ENCODE assay signal across 17 cellular contexts in genomic region chr4:86306816-86307215, GRCh38. TPM values are rescaled to one million over a fixed set of nuclear protein-coding genes. Genes with fewer than 3 reads are reported as not detected.
DNase-seq lines count a peak whose midpoint lies in the region; ATAC-seq and TF ChIP-seq lines count a peak whose summit lies in the region.
"Had no signal": no experiment of that assay in that cellular context is flagged by ENCODE, and none has a peak within 500 bp of the region (broad histone marks: within the 10 kb centered on the region; RNA-seq: fewer than 3 reads in every experiment).

No MANE protein-coding gene starts in this region.

- peak overlapping the region in 9 of 11 experiments; percentile 23 to 64 (median 48); a peak in 14 of 22 replicates for H3K4me2 ChIP-seq in BLaER1 treated with 17β-estradiol and CSF1 and Interleukin-3, amounts not matched to agents 10 nM and 100 nM
- H3K4me2 ChIP-seq in osteoblast (ENCODE audit: insufficient read depth, low read length) (peak overlapping the region; percentile 29), neural progenitor cell (no peak overlapping the region)

- H3K36me3 ChIP-seq in BLaER1 treated with 17β-estradiol and CSF1 and Interleukin-3, amounts not matched to agents 10 nM and 100 nM, result no peaks in the 10 kb centered on the region
- H3K36me3 ChIP-seq in osteoblast (ENCODE audit: insufficient read depth, low read length) (no peaks in the 10 kb centered on the region), neural progenitor cell (peaks cover 15% of the 10 kb centered on the region)
- H3K36me3 ChIP-seq: stomach had no signal

- H3K4me1 Mint-ChIP-seq in chondrocyte (ENCODE audit: low read depth) (peaks cover 33% of the 10 kb centered on the region), neural progenitor cell (peaks cover 20% of the 10 kb centered on the region)
- H3K4me1 Mint-ChIP-seq in activated T-cell treated with anti-CD3 and anti-CD28 coated beads, Interleukin-2, amount 50 U/mL, for 24 hours (ENCODE audit: low read depth), result no peaks in the 10 kb centered on the region
- H3K4me1 Mint-ChIP-seq: activated CD4-positive, alpha-beta T cell treated with anti-CD3 and anti-CD28 coated beads for 36 hours had no signal

- TF ChIP-seq CTCF in chondrocyte (IDR thresholded peaks at IDR 0.05) (no peak), osteoblast (IDR thresholded peaks at IDR 0.05; ENCODE audit: extremely low read depth, low read depth, low read length) (no peak), neural progenitor cell (IDR thresholded peaks at IDR 0.05) (no peak)

- H3K4me3 Mint-ChIP-seq in chondrocyte (ENCODE audit: unreplicated experiment) (no peak overlapping the region), neural progenitor cell (no peak overlapping the region)
- no peak overlapping the region for H3K4me3 Mint-ChIP-seq in activated T-cell treated with anti-CD3 and anti-CD28 coated beads, Interleukin-2, amount 50 U/mL, for 24 hours
- H3K4me3 Mint-ChIP-seq: activated CD4-positive, alpha-beta T cell treated with anti-CD3 and anti-CD28 coated beads for 36 hours; CD4-positive, alpha-beta T cell had no signal

- H3K27ac ChIP-seq in BLaER1 treated with 17β-estradiol and CSF1 and Interleukin-3, amounts not matched to agents 10 nM and 100 nM, result no peak overlapping the region
- H3K27ac ChIP-seq in osteoblast (ENCODE audit: low read depth, low read length) (peak overlapping the region; percentile 60), neural progenitor cell (no peak overlapping the region)
- H3K27ac ChIP-seq: epithelial cell of prostate, parathyroid adenoma had no signal

- no peaks in the 10 kb centered on the region for H4K20me1 ChIP-seq in BLaER1 treated with 17β-estradiol and CSF1 and Interleukin-3, amounts not matched to agents 10 nM and 100 nM
- H4K20me1 ChIP-seq in osteoblast (ENCODE audit: insufficient read depth, low read length) (no peaks in the 10 kb centered on the region), neural progenitor cell (ENCODE audit: low read depth) (peaks cover 52% of the 10 kb centered on the region)

- DNase-seq in M059J (ENCODE audit: low read depth), result peak; percentile 76
- DNase-seq in chondrocyte (ENCODE audit: low spot score), result no peak
- DNase-seq in osteoblast (ENCODE audit: insufficient read length, low spot score, missing footprints), result peak; percentile 63
- DNase-seq in neural progenitor cell (ENCODE audit: low spot score), result no peak
- no peak for DNase-seq in activated T-cell treated with anti-CD3 and anti-CD28 coated beads, Interleukin-2, amount 50 U/mL, for 24 hours
- no peak for DNase-seq in activated T-cell treated with anti-CD3 and anti-CD28 coated beads, Interleukin-2, amount 50 U/mL, for 48 hours
- DNase-seq: activated CD4-positive, alpha-beta T cell treated with anti-CD3 and anti-CD28 coated beads for 36 hours; activated naive CD4-positive, alpha-beta T cell treated with anti-CD3 and anti-CD28 coated beads, Interleukin-2, amount 50 U/mL, for 16 hours; CD4-positive, alpha-beta T cell; NCI-H1930; NCI-H748 treated with DMSO at 0.1 percent for 48 hours; stomach; T-helper 2 cell had no signal

- H3K27ac Mint-ChIP-seq in chondrocyte (ENCODE audit: unreplicated experiment), result peak overlapping the region; percentile 69
- no peak overlapping the region for H3K27ac Mint-ChIP-seq in neural progenitor cell
- H3K27ac Mint-ChIP-seq in activated T-cell treated with anti-CD3 and anti-CD28 coated beads, Interleukin-2, amount 50 U/mL, for 24 hours, result no peak overlapping the region
- H3K27ac Mint-ChIP-seq: activated CD4-positive, alpha-beta T cell treated with anti-CD3 and anti-CD28 coated beads for 36 hours; CD4-positive, alpha-beta T cell had no signal

- H3K9ac ChIP-seq in BLaER1 treated with 17β-estradiol and CSF1 and Interleukin-3, amounts not matched to agents 10 nM and 100 nM, result no peak overlapping the region
- no peak overlapping the region for H3K9ac ChIP-seq in neural progenitor cell
- H3K9ac ChIP-seq: parathyroid adenoma had no signal

- peaks cover 0 to 28% (median 13%) of the 10 kb centered on the region in 11 experiments; a peak in 15 of 22 replicates for H3K9me3 ChIP-seq in BLaER1 treated with 17β-estradiol and CSF1 and Interleukin-3, amounts not matched to agents 10 nM and 100 nM (replicated peaks in 1 of 11)
- H3K9me3 ChIP-seq in osteoblast (ENCODE audit: low read depth, low read length) (no peaks in the 10 kb centered on the region), neural progenitor cell (ENCODE audit: low read depth) (no peaks in the 10 kb centered on the region)
- H3K9me3 ChIP-seq: stomach had no signal

- H3K27me3 ChIP-seq in BLaER1 treated with 17β-estradiol and CSF1 and Interleukin-3, amounts not matched to agents 10 nM and 100 nM, result no peaks in the 10 kb centered on the region
- H3K27me3 ChIP-seq in osteoblast (ENCODE audit: insufficient read depth, low read length) (no peaks in the 10 kb centered on the region), neural progenitor cell (no peaks in the 10 kb centered on the region)
- H3K27me3 ChIP-seq: stomach had no signal

- peaks cover 16 to 32% (median 21%) of the 10 kb centered on the region in 10 experiments for H3K4me1 ChIP-seq in BLaER1 treated with 17β-estradiol and CSF1 and Interleukin-3, amounts not matched to agents 10 nM and 100 nM
- peaks cover 17% of the 10 kb centered on the region for H3K4me1 ChIP-seq in osteoblast (ENCODE audit: insufficient read depth, low read length)
- peaks cover 34% of the 10 kb centered on the region for H3K4me1 ChIP-seq in neural progenitor cell
- H3K4me1 ChIP-seq: parathyroid adenoma had no signal

- no peaks in the 10 kb centered on the region for H3K79me2 ChIP-seq in osteoblast (ENCODE audit: insufficient read depth, low read length)
- H3K79me2 ChIP-seq in neural progenitor cell (ENCODE audit: low read depth), result peaks cover 97% of the 10 kb centered on the region
- H3K79me2 ChIP-seq: parathyroid adenoma had no signal

- ATAC-seq in GM19397 (IDR thresholded peaks at IDR 0.05; ENCODE audit: unreplicated experiment), result no peak
- ATAC-seq: activated CD4-positive, alpha-beta T cell treated with anti-CD3 and anti-CD28 coated beads for 36 hours had no signal

- H3K9me3 Mint-ChIP-seq in chondrocyte (ENCODE audit: low read depth) (peaks cover 16% of the 10 kb centered on the region), neural progenitor cell (peaks cover 26% of the 10 kb centered on the region)
- H3K9me3 Mint-ChIP-seq in activated T-cell treated with anti-CD3 and anti-CD28 coated beads, Interleukin-2, amount 50 U/mL, for 24 hours, result no peaks in the 10 kb centered on the region
- H3K9me3 Mint-ChIP-seq: CD4-positive, alpha-beta T cell had no signal

- H3K27me3 Mint-ChIP-seq in chondrocyte (ENCODE audit: low read depth) (no peaks in the 10 kb centered on the region), neural progenitor cell (ENCODE audit: insufficient read depth, low read depth) (no peaks in the 10 kb centered on the region)
- H3K27me3 Mint-ChIP-seq in activated T-cell treated with anti-CD3 and anti-CD28 coated beads, Interleukin-2, amount 50 U/mL, for 24 hours, result no peaks in the 10 kb centered on the region
- H3K27me3 Mint-ChIP-seq: activated CD4-positive, alpha-beta T cell treated with anti-CD3 and anti-CD28 coated beads for 36 hours; CD4-positive, alpha-beta T cell had no signal

- H2AFZ ChIP-seq in osteoblast (ENCODE audit: low read length), result no peak overlapping the region
- no peak overlapping the region for H2AFZ ChIP-seq in neural progenitor cell (replicated peaks)
- H2AFZ ChIP-seq: parathyroid adenoma had no signal

- peaks cover 22% of the 10 kb centered on the region for H3F3A ChIP-seq in neural progenitor cell (ENCODE audit: low read depth)

- H3K4me3 ChIP-seq in BLaER1 treated with 17β-estradiol and CSF1 and Interleukin-3, amounts not matched to agents 10 nM and 100 nM, result no peak overlapping the region
- no peak overlapping the region for H3K4me3 ChIP-seq in osteoblast (ENCODE audit: insufficient read depth, low read length)
- H3K4me3 ChIP-seq in neural progenitor cell, result no peak overlapping the region
- H3K4me3 ChIP-seq: stomach had no signal

- H3K36me3 Mint-ChIP-seq in chondrocyte (ENCODE audit: low read depth), result peaks cover 3% of the 10 kb centered on the region
- peaks cover 27% of the 10 kb centered on the region for H3K36me3 Mint-ChIP-seq in neural progenitor cell
- no peaks in the 10 kb centered on the region for H3K36me3 Mint-ChIP-seq in activated T-cell treated with anti-CD3 and anti-CD28 coated beads, Interleukin-2, amount 50 U/mL, for 24 hours (ENCODE audit: low read depth)

RNA-seq across cellular contexts. Expression of gene MAPK10, which starts 53.0 kb away (rescaled TPM):
- total RNA-seq in M059J (2014; rRNA removed; shearing (Covaris generic)), result 0.52 and 2.3 TPM in 2 replicates
- total RNA-seq in chondrocyte (14.1 to 75.6 TPM (median 14.4 TPM) in 3 replicates), osteoblast (12.1 and 13.0 TPM in 2 replicates), neural progenitor cell (ENCODE audit: low replicate concordance) (357 and 383 TPM in 2 replicates)

Comparison
In these comparisons a context has a peak if more than half of its experiments do, and no peak if none do; other contexts are left out.
1. DNase-seq: peak in M059J (single experiment) and osteoblast (single experiment); none in chondrocyte (single experiment), neural progenitor cell (single experiment), activated T-cell treated with anti-CD3 and anti-CD28 coated beads, Interleukin-2, amount 50 U/mL, for 24 hours (single experiment) and activated T-cell treated with anti-CD3 and anti-CD28 coated beads, Interleukin-2, amount 50 U/mL, for 48 hours (0 of 2).